Comparison of ENCODE assay signal across 24 cellular contexts in the genomic region with DNA sequence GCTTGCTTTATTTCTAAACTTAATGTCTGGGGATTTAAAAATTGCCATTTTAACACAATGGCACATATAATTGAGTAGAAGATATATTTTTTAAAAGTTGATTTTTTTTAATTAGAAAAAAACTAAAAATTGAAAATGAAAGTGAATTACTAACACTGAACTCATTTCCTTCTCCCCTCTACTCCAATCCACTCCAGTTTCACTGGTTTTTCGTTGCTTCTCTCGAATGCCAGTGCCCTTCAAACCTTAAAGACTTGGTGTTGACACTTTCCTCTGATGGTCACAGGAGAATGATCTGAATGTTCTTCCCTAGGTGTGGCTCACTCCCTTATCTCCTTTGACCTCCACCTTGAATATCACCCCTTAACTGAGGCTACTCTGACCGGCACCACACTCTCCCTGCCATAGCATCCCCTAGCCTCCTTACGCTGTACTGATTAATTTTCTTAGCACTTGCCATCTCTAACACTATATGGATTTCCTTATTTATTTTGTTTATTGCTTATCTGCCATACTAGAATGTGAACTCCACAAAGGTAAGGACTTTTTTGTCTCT.
"Had no signal": no experiment of that assay in that cellular context is flagged by ENCODE, and none has a peak within 500 bp of the region (broad histone marks: within the 10 kb centered on the region; RNA-seq: fewer than 3 reads in every experiment).

No MANE protein-coding gene starts in this region.

- H3K9me3 Mint-ChIP-seq: activated B cell treated with CpG ODN at 0.5 μM for 24 hours; activated CD4-positive, alpha-beta memory T cell treated with anti-CD3 and anti-CD28 coated beads, Interleukin-2, amount 10 ng/mL, durations not matched to agents 7 days and 5 days; activated T-cell treated with anti-CD3 and anti-CD28 coated beads, Interleukin-2, amount 50 U/mL, for 24 hours; endodermal cell had no signal

- H3K4me3 Mint-ChIP-seq: activated B cell treated with CpG ODN at 0.5 μM for 24 hours; activated CD4-positive, alpha-beta memory T cell treated with anti-CD3 and anti-CD28 coated beads, Interleukin-2, amount 10 ng/mL, durations not matched to agents 7 days and 5 days; activated naive CD4-positive, alpha-beta T cell treated with anti-CD3 and anti-CD28 coated beads for 36 hours; activated naive CD8-positive, alpha-beta T cell treated with anti-CD3 and anti-CD28 coated beads, Interleukin-2, amount 50 U/mL, for 24 hours; activated T-cell treated with anti-CD3 and anti-CD28 coated beads, Interleukin-2, amount 50 U/mL, for 24 hours; brain; central memory CD8-positive, alpha-beta T cell; endodermal cell; immature natural killer cell; naive thymus-derived CD8-positive, alpha-beta T cell; stimulated activated naive CD8-positive, alpha-beta T cell treated with anti-CD3 and anti-CD28 coated beads, Interleukin-15, Interleukin-2, amounts not matched to agents 100 ng/mL and 50 ng/mL, for 24 hours had no signal

- H3K36me3 Mint-ChIP-seq: immature natural killer cell; naive thymus-derived CD8-positive, alpha-beta T cell had no signal

- H3K9me3 ChIP-seq: colonic mucosa, prostate gland, right lobe of liver, transverse colon had no signal

- H3K4me3 ChIP-seq: colonic mucosa, prostate gland, right lobe of liver, transverse colon had no signal

- H3K27me3 Mint-ChIP-seq: activated B cell treated with CpG ODN at 0.5 μM for 24 hours; activated CD4-positive, alpha-beta memory T cell treated with anti-CD3 and anti-CD28 coated beads, Interleukin-2, amount 10 ng/mL, durations not matched to agents 7 days and 5 days; activated naive CD8-positive, alpha-beta T cell treated with anti-CD3 and anti-CD28 coated beads, Interleukin-2, amount 50 U/mL, for 24 hours; activated T-cell treated with anti-CD3 and anti-CD28 coated beads, Interleukin-2, amount 50 U/mL, for 24 hours; brain; central memory CD8-positive, alpha-beta T cell; stimulated activated naive CD8-positive, alpha-beta T cell treated with anti-CD3 and anti-CD28 coated beads, Interleukin-15, Interleukin-2, amounts not matched to agents 100 ng/mL and 50 ng/mL, for 24 hours had no signal

- DNase-seq: activated B cell treated with CpG ODN at 0.5 μM for 24 hours; activated CD4-positive, alpha-beta memory T cell treated with anti-CD3 and anti-CD28 coated beads, Interleukin-2, amount 10 ng/mL, durations not matched to agents 7 days and 5 days; activated CD4-positive, alpha-beta T cell treated with anti-CD3 and anti-CD28 coated beads for 4 hours; activated naive CD4-positive, alpha-beta T cell treated with anti-CD3 and anti-CD28 coated beads for 36 hours; activated naive CD8-positive, alpha-beta T cell treated with anti-CD3 and anti-CD28 coated beads, Interleukin-2, amount 50 U/mL, for 24 hours; activated T-cell treated with anti-CD3 and anti-CD28 coated beads, Interleukin-2, amount 50 U/mL, for 24 hours; anterior cingulate cortex; colonic mucosa; endodermal cell; foreskin melanocyte; head of caudate nucleus; immature natural killer cell; kidney glomerular epithelial cell; naive thymus-derived CD8-positive, alpha-beta T cell; right lobe of liver; small intestine; stimulated activated CD4-positive, alpha-beta T cell treated with anti-CD3 and anti-CD28 coated beads, Interleukin-15, amount 100 ng/mL, for 24 hours; stimulated activated CD4-positive, alpha-beta T cell treated with anti-CD3 and anti-CD28 coated beads, Interleukin-2, amount 100 ng/mL, for 48 hours; transverse colon had no signal

- H3K4me1 ChIP-seq: colonic mucosa, prostate gland, right lobe of liver, transverse colon had no signal

- H3K27ac Mint-ChIP-seq: activated B cell treated with CpG ODN at 0.5 μM for 24 hours; activated CD4-positive, alpha-beta memory T cell treated with anti-CD3 and anti-CD28 coated beads, Interleukin-2, amount 10 ng/mL, durations not matched to agents 7 days and 5 days; activated naive CD4-positive, alpha-beta T cell treated with anti-CD3 and anti-CD28 coated beads for 36 hours; activated naive CD8-positive, alpha-beta T cell treated with anti-CD3 and anti-CD28 coated beads, Interleukin-2, amount 50 U/mL, for 24 hours; activated T-cell treated with anti-CD3 and anti-CD28 coated beads, Interleukin-2, amount 50 U/mL, for 24 hours; endodermal cell; immature natural killer cell; naive thymus-derived CD8-positive, alpha-beta T cell; stimulated activated naive CD8-positive, alpha-beta T cell treated with anti-CD3 and anti-CD28 coated beads, Interleukin-15, Interleukin-2, amounts not matched to agents 100 ng/mL and 50 ng/mL, for 24 hours had no signal

- H3K27me3 ChIP-seq: colonic mucosa, right lobe of liver, transverse colon had no signal

- ATAC-seq: activated naive CD8-positive, alpha-beta T cell treated with anti-CD3 and anti-CD28 coated beads, Interleukin-2, amount 50 U/mL, for 24 hours; naive thymus-derived CD8-positive, alpha-beta T cell; right lobe of liver had no signal

- H3K36me3 ChIP-seq: colonic mucosa, prostate gland, right lobe of liver, transverse colon had no signal

- H3K4me1 Mint-ChIP-seq: activated B cell treated with CpG ODN at 0.5 μM for 24 hours; activated CD4-positive, alpha-beta memory T cell treated with anti-CD3 and anti-CD28 coated beads, Interleukin-2, amount 10 ng/mL, durations not matched to agents 7 days and 5 days; activated naive CD8-positive, alpha-beta T cell treated with anti-CD3 and anti-CD28 coated beads, Interleukin-2, amount 50 U/mL, for 24 hours; brain; central memory CD8-positive, alpha-beta T cell; immature natural killer cell had no signal

- H3K27ac ChIP-seq: colonic mucosa, epithelial cell of prostate, prostate gland, right lobe of liver, transverse colon had no signal
